Comparison of ENCODE assay signal across 13 cellular contexts in the genomic region with DNA sequence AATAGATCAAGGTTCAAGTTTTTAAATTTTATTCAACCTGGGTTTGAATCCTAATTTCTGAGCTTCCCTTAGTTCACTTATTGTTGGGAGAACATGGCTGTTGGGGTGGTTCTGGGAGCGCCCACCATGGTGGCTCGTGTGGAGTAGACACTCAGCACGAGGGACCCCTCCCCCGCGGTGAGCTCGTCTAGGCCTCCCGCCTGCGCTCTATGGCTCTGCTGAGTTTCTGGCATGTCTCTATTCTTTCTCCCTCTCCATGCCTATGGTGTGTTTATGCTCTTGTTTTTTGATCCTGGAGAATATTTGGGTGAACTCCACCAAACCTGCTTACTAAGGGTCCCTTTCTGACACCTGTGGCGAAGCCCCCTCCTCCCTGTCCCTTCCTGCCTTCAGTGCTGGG. TPM values are rescaled to one million over a fixed set of nuclear protein-coding genes. Genes with fewer than 3 reads are reported as not detected.
DNase-seq lines count a peak whose midpoint lies in the region; ATAC-seq and TF ChIP-seq lines count a peak whose summit lies in the region.
"Had no signal": no experiment of that assay in that cellular context is flagged by ENCODE, and none has a peak within 500 bp of the region (broad histone marks: within the 10 kb centered on the region; RNA-seq: fewer than 3 reads in every experiment).

No MANE protein-coding gene starts in this region.

- H3K9me3 Mint-ChIP-seq in H9 (no peaks in the 10 kb centered on the region; a peak in 1 of 5 replicates), WTC11 (no peaks in the 10 kb centered on the region)

- H3K27me3 Mint-ChIP-seq in H9 (ENCODE audit: low read depth) (no peaks in the 10 kb centered on the region), WTC11 (ENCODE audit: low read depth) (no peaks in the 10 kb centered on the region)

- WGBS in H9 (ENCODE audit: extremely low coverage, insufficient read length, low lambda C conversion rate): no CpG with 5 or more reads among the region's 9 CpGs
- no CpG with 5 or more reads among the region's 9 CpGs for WGBS in mesendoderm (ENCODE audit: extremely low coverage, insufficient coverage, low lambda C conversion rate)

- no peak overlapping the region for H3K27ac ChIP-seq in H9 (ENCODE audit: insufficient read length, low read depth, low read length)
- no peak overlapping the region for H3K27ac ChIP-seq in mesendoderm (ENCODE audit: low read depth, low read length)

- H3K27ac Mint-ChIP-seq in H9 (peak overlapping the region in 2 of 3 experiments; percentile 87 to 97; a peak in 6 of 7 replicates), WTC11 (peak overlapping the region; percentile 85)

- H3K79me1 ChIP-seq in H9 (ENCODE audit: insufficient read depth, low read depth, low read length, poor library complexity, severe bottlenecking) (peaks cover 12% of the 10 kb centered on the region), mesendoderm (ENCODE audit: low read length) (peaks cover 21% of the 10 kb centered on the region)

- POLR2A ChIA-PET in WTC11 (lab: Charles Lee): no interaction called here

- H3T11ph ChIP-seq in H9 (ENCODE audit: low read length): no peak overlapping the region

- H4K8ac ChIP-seq in H9 (replicated peaks; ENCODE audit: insufficient read length, low read depth, low read length) (no peak overlapping the region), mesendoderm (ENCODE audit: low read depth, low read length) (no peak overlapping the region)

- H2BK15ac ChIP-seq in H9 (ENCODE audit: low read depth, low read length) (no peak overlapping the region), mesendoderm (replicated peaks; ENCODE audit: low read depth) (no peak overlapping the region)

- peaks cover 9% of the 10 kb centered on the region for H3K36me3 ChIP-seq in mesendoderm (ENCODE audit: control insufficient read depth, insufficient read depth, low read length)

- no peak overlapping the region for H3K18ac ChIP-seq in H9 (ENCODE audit: insufficient read length, low read depth, low read length)
- H3K18ac ChIP-seq in mesendoderm (ENCODE audit: low read length): no peak overlapping the region

- H3K9ac ChIP-seq in H9 (ENCODE audit: extremely low read depth, insufficient read length, low read length) (no peak overlapping the region), mesendoderm (ENCODE audit: low read length) (no peak overlapping the region)

- H2AFZ ChIP-seq in H9 (ENCODE audit: low read length): no peak overlapping the region

- H3K4me1 ChIP-seq in H9 (ENCODE audit: insufficient read depth, low read length) (no peaks in the 10 kb centered on the region), mesendoderm (ENCODE audit: control insufficient read depth, low read depth, low read length) (peaks cover 2% of the 10 kb centered on the region)

- H2BK5ac ChIP-seq in H9 (ENCODE audit: insufficient read length, low read length) (no peak overlapping the region), mesendoderm (ENCODE audit: low read length) (no peak overlapping the region)

- H3K23ac ChIP-seq in H9 (ENCODE audit: insufficient read length, low read depth, low read length) (no peak overlapping the region), mesendoderm (ENCODE audit: low read length) (no peak overlapping the region)

- CTCF ChIA-PET in WTC11 (lab: Charles Lee): interaction anchor here (0.8 to 1.7 kb wide), 4 partner anchors 19 to 49 kb away, joined by 3 to 8 read pairs (median 4); partner anchors contain the start of genes U2AF2 and ZNF784

- H3K4me2 ChIP-seq in H9 (ENCODE audit: insufficient read depth, insufficient read length, low read length) (no peak overlapping the region), mesendoderm (ENCODE audit: low read length) (no peak overlapping the region)

- H3K9me3 ChIP-seq in H9 (ENCODE audit: control insufficient read depth, low read depth, low read length): no peaks in the 10 kb centered on the region
- H3K9me3 ChIP-seq: gastroesophageal sphincter had no signal

- peaks cover 41 to 48% of the 10 kb centered on the region in 2 experiments for H3K4me1 Mint-ChIP-seq in H9
- peaks cover 47% of the 10 kb centered on the region for H3K4me1 Mint-ChIP-seq in WTC11

- H3K27me3 ChIP-seq in H9 (ENCODE audit: insufficient read depth, low read length): no peaks in the 10 kb centered on the region
- H3K27me3 ChIP-seq in mesendoderm (ENCODE audit: insufficient read depth, low read length, poor library complexity): no peaks in the 10 kb centered on the region
- H3K27me3 ChIP-seq: gastroesophageal sphincter had no signal

- no peak overlapping the region for H2AK5ac ChIP-seq in H9 (ENCODE audit: insufficient read length, low read length)
- H2AK5ac ChIP-seq in mesendoderm (ENCODE audit: low read length): no peak overlapping the region

- H2BK120ac ChIP-seq in H9 (ENCODE audit: low read depth, low read length, poor library complexity, severe bottlenecking) (no peak overlapping the region), mesendoderm (ENCODE audit: low read depth, low read length) (no peak overlapping the region)

- no peak overlapping the region for H3K4me3 ChIP-seq in mesendoderm (ENCODE audit: low read length)

- no peak overlapping the region for H2BK20ac ChIP-seq in H9 (ENCODE audit: low read depth, low read length, poor library complexity, severe bottlenecking)

- H4K5ac ChIP-seq in H9 (ENCODE audit: insufficient read length, low read depth, low read length) (no peak overlapping the region), mesendoderm (ENCODE audit: low read length) (no peak overlapping the region)

- H3K4me3 Mint-ChIP-seq in H9 (peak overlapping the region; percentile 42 to 74), WTC11 (peak overlapping the region; percentile 49)

- no peak overlapping the region for H3K14ac ChIP-seq in H9 (ENCODE audit: insufficient read depth, low read length)

- H3K36me3 Mint-ChIP-seq in H9 (ENCODE audit: insufficient read depth in 1 of 3, low read depth in 3 of 3) (peaks cover 31 to 60% (median 53%) of the 10 kb centered on the region in 3 experiments), WTC11 (peaks cover 38% of the 10 kb centered on the region)

- H4K20me1 ChIP-seq in H9 (ENCODE audit: control insufficient read depth, insufficient read depth, insufficient read length): no peaks in the 10 kb centered on the region

- TF ChIP-seq CTCF in H9 (conservative IDR thresholded peaks at IDR 0.05) (no peak), WTC11 (IDR thresholded peaks at IDR 0.05) (no peak)

- no peak overlapping the region for H3K4ac ChIP-seq in H9 (ENCODE audit: low read depth, low read length)
- no peak overlapping the region for H3K4ac ChIP-seq in mesendoderm (ENCODE audit: low read depth, low read length)

- H2BK12ac ChIP-seq in H9 (ENCODE audit: insufficient read length, low read depth, low read length): no peak overlapping the region

- DNase-seq in DMS53 (lab: John Stamatoyannopoulos, UW) (peak; percentile 52), DMS53 treated with DMSO at 0.1 percent for 48 hours (lab: John Stamatoyannopoulos, UW; ENCODE audit: unreplicated experiment) (no peak), H9 (no peak), WTC11 (ENCODE audit: low spot score) (no peak), mesendoderm (peak; percentile 45), GM19238 (ENCODE audit: insufficient read length, low spot score) (no peak), NCI-H226 (no peak)
- DNase-seq: dermis blood vessel endothelial cell; EL; NCI-H1092 treated with DMSO at 0.1 percent for 48 hours; stimulated activated CD4-positive, alpha-beta T cell treated with anti-CD3 and anti-CD28 coated beads, Interleukin-2, amount 100 ng/mL, for 48 hours had no signal

- H3K23me2 ChIP-seq in H9 (ENCODE audit: insufficient read length, low read depth, low read length, poor library complexity, severe bottlenecking): peaks cover 6% of the 10 kb centered on the region

- ATAC-seq in WTC11: no peak
- ATAC-seq in HG03439 (IDR thresholded peaks at IDR 0.05; ENCODE audit: unreplicated experiment): no peak
- ATAC-seq: gastroesophageal sphincter had no signal

- no peak overlapping the region for H4K91ac ChIP-seq in H9 (ENCODE audit: insufficient read length, low read depth, low read length)

- peaks cover 19% of the 10 kb centered on the region; the same call in 1 of the 2 replicates for H3K79me2 ChIP-seq in H9 (ENCODE audit: insufficient read depth, low read length)
- peaks cover 55% of the 10 kb centered on the region for H3K79me2 ChIP-seq in mesendoderm (ENCODE audit: control insufficient read depth, insufficient read depth, low read length)

- H3K56ac ChIP-seq in H9 (ENCODE audit: insufficient read length, low read depth, low read length): no peak overlapping the region
- peak overlapping the region; percentile 17 for H3K56ac ChIP-seq in mesendoderm (ENCODE audit: low read length)

TF ChIP-seq in WTC11, 78 proteins besides CTCF, POLR2A, EP300 and RAD21 (continues in another document):
- no peak for TF ChIP-seq SMAD4 (CRISPR knock-in tag; IDR thresholded peaks at IDR 0.05)
- no peak for TF ChIP-seq CDX4 (CRISPR knock-in tag; IDR thresholded peaks at IDR 0.05; ENCODE audit: borderline replicate concordance)

RNA-seq across cellular contexts. Expression of gene EPN1, which starts 1.6 kb away (rescaled TPM):
- total RNA-seq in H9 (2021) (158 and 159 TPM in 2 replicates), WTC11 (2021) (227 to 234 TPM (median 227 TPM) in 3 replicates)
- polyA plus RNA-seq in mesendoderm (2013, experiment 1 of 2): 112 TPM
- polyA plus RNA-seq in mesendoderm (2013, experiment 2 of 2): 114 TPM

RNA-seq across cellular contexts. Expression of gene U2AF2, which starts 18.6 kb away (rescaled TPM):
- total RNA-seq in H9 (2021) (321 and 342 TPM in 2 replicates), WTC11 (2021) (249 to 302 TPM (median 249 TPM) in 3 replicates)
- polyA plus RNA-seq in mesendoderm (2013, experiment 1 of 2): 204 TPM
- polyA plus RNA-seq in mesendoderm (2013, experiment 2 of 2): 201 TPM

RNA-seq across cellular contexts. Expression of gene CCDC106, which starts 25.5 kb away (rescaled TPM):
- total RNA-seq in H9 (2021): 19.9 and 20.0 TPM in 2 replicates
- total RNA-seq in WTC11 (2021): 21.1 to 24.8 TPM (median 24.8 TPM) in 3 replicates
- polyA plus RNA-seq in mesendoderm (2013, experiment 1 of 2): 7.9 TPM
- 7.9 TPM for polyA plus RNA-seq in mesendoderm (2013, experiment 2 of 2)

RNA-seq across cellular contexts. Expression of gene ZNF581, which starts 30.0 kb away (rescaled TPM):
- 65.1 and 68.0 TPM in 2 replicates for total RNA-seq in H9 (2021)
- 94.6 to 100 TPM (median 99.5 TPM) in 3 replicates for total RNA-seq in WTC11 (2021)
- 34.8 TPM for polyA plus RNA-seq in mesendoderm (2013, experiment 1 of 2)
- 34.8 TPM for polyA plus RNA-seq in mesendoderm (2013, experiment 2 of 2)

RNA-seq across cellular contexts. Expression of gene ZNF580, which starts 32.7 kb away (rescaled TPM):
- total RNA-seq in H9 (2021) (22.4 and 22.8 TPM in 2 replicates), WTC11 (2021) (31.3 to 33.5 TPM (median 32.0 TPM) in 3 replicates)
- 12.1 TPM for polyA plus RNA-seq in mesendoderm (2013, experiment 1 of 2)
- polyA plus RNA-seq in mesendoderm (2013, experiment 2 of 2): 13.5 TPM

Comparison
In these comparisons a context has a peak if more than half of its experiments do, and no peak if none do; other contexts are left out.
1. DNase-seq: peak in DMS53 (single experiment) and mesendoderm (single experiment); none in DMS53 treated with DMSO at 0.1 percent for 48 hours (single experiment), H9 (single experiment), WTC11 (single experiment), GM19238 (single experiment) and NCI-H226 (single experiment).